Comparison of ENCODE assay signal across 8 cellular contexts in genomic region chr1:110012100-110012499, GRCh38. TPM values are rescaled to one million over a fixed set of nuclear protein-coding genes. Genes with fewer than 3 reads are reported as not detected.
DNase-seq lines count a peak whose midpoint lies in the region; ATAC-seq and TF ChIP-seq lines count a peak whose summit lies in the region.

No MANE protein-coding gene starts in this region.

- no peak for TF ChIP-seq CTCF in dorsolateral prefrontal cortex (IDR thresholded peaks at IDR 0.05 in 54 of 56, conservative IDR thresholded peaks at IDR 0.05 in 2 of 56; ENCODE audit: low read depth in 1 of 56, partially characterized antibody in 56 of 56)
- TF ChIP-seq CTCF in brain microvascular endothelial cell (IDR thresholded peaks at IDR 0.05; ENCODE audit: low read depth, low read length, missing control alignments) = no peak
- no peak for TF ChIP-seq CTCF in esophagus squamous epithelium (IDR thresholded peaks at IDR 0.05)

- 59 to 85% methylated on average over 4 of the region's 4 CpGs for WGBS in esophagus squamous epithelium, 2 donors

- intact Hi-C loops in dorsolateral prefrontal cortex (cut with DNase I) (no loop called here), esophagus squamous epithelium (cut with DNase I) (no loop called here)

- TF ChIP-seq POLR2A in esophagus squamous epithelium (IDR thresholded peaks at IDR 0.05) = no peak

- in situ Hi-C loops in brain microvascular endothelial cell (cut with HindIII; ENCODE audit: low pct_ligation_motif_present, low sequenced_read_pairs) = no loop called here

- H3K36me3 ChIP-seq in brain microvascular endothelial cell (replicated peaks) = peaks cover 60% of the 10 kb centered on the region
- peaks cover 95% of the 10 kb centered on the region for H3K36me3 ChIP-seq in MG63
- H3K36me3 ChIP-seq in esophagus squamous epithelium = peaks cover 23 to 84% (median 45%) of the 10 kb centered on the region in 3 donors

- no peak for DNase-seq in dorsolateral prefrontal cortex
- DNase-seq in brain microvascular endothelial cell = no peak
- no peak for DNase-seq in MG63
- DNase-seq in esophagus squamous epithelium (lab: John Stamatoyannopoulos, UW) = no peak
- no peak for DNase-seq in D341Med (ENCODE audit: low spot score)

- H3K27ac ChIP-seq in dorsolateral prefrontal cortex (peak overlapping the region in 45 of 59 donors; percentile 4 to 99 (median 61)), brain microvascular endothelial cell (no peak overlapping the region), esophagus squamous epithelium (no peak overlapping the region)

- ATAC-seq in GM18498 (IDR thresholded peaks at IDR 0.05; ENCODE audit: unreplicated experiment) = peak; percentile 69
- ATAC-seq in GM21360 (IDR thresholded peaks at IDR 0.05; ENCODE audit: unreplicated experiment) = peak; percentile 57
- ATAC-seq in HG03135 (IDR thresholded peaks at IDR 0.05; ENCODE audit: unreplicated experiment) = peak; percentile 72

- H3K4me3 ChIP-seq in dorsolateral prefrontal cortex (no peak overlapping the region), brain microvascular endothelial cell (ENCODE audit: low read depth, low read length) (no peak overlapping the region), MG63 (no peak overlapping the region), esophagus squamous epithelium (no peak overlapping the region)

- H3K4me1 ChIP-seq in esophagus squamous epithelium = peaks cover 0 to 5% (median 0%) of the 10 kb centered on the region in 3 donors

- H3K27me3 ChIP-seq in dorsolateral prefrontal cortex = no peaks in the 10 kb centered on the region
- H3K27me3 ChIP-seq in brain microvascular endothelial cell (replicated peaks) = no peaks in the 10 kb centered on the region
- H3K27me3 ChIP-seq in MG63 = no peaks in the 10 kb centered on the region
- no peaks in the 10 kb centered on the region for H3K27me3 ChIP-seq in esophagus squamous epithelium

- H3K9me3 ChIP-seq in MG63 (no peaks in the 10 kb centered on the region), esophagus squamous epithelium (no peaks in the 10 kb centered on the region)

RNA-seq across cellular contexts. Expression of gene STRIP1, which starts 22.3 kb away (rescaled TPM):
- 10 to 100 TPM; 45.9 to 78.9 (median 61.2) TPM for total RNA-seq in dorsolateral prefrontal cortex
- total RNA-seq in MG63 (2014; rRNA removed; shearing (Covaris generic); ENCODE audit: low replicate concordance) = 39.6 and 41.0 TPM in 2 replicates
- total RNA-seq in esophagus squamous epithelium = 10 to 100 TPM; 25.9 to 44.4 (median 34.8) TPM

RNA-seq across cellular contexts. Expression of gene AHCYL1, which starts 27.5 kb away (rescaled TPM):
- total RNA-seq in dorsolateral prefrontal cortex (100 to 1,000 TPM; 172 to 665 (median 292) TPM), esophagus squamous epithelium (10 to 100 TPM; 49.7 to 60.3 (median 53.0) TPM)
- 55.4 and 64.5 TPM in 2 replicates for total RNA-seq in MG63 (2014; rRNA removed; shearing (Covaris generic); ENCODE audit: low replicate concordance)

RNA-seq across cellular contexts. Expression of gene ALX3, which starts 58.4 kb away (rescaled TPM):
- total RNA-seq in dorsolateral prefrontal cortex = 1 to 10 TPM in 33 of 120 experiments, under 1 TPM in 66, not detected in 21; 0.25 to 5.1 (median 0.78) TPM
- total RNA-seq in MG63 (2014; rRNA removed; shearing (Covaris generic); ENCODE audit: low replicate concordance) = 11.3 and 14.9 TPM in 2 replicates
- total RNA-seq in esophagus squamous epithelium = under 1 TPM in 1 of 4 donors, not detected in 3; 0.57 TPM

Comparison
In these comparisons a context has a peak if more than half of its experiments do, and no peak if none do; other contexts are left out.
1. H3K27ac ChIP-seq: peak in dorsolateral prefrontal cortex (45 of 59); none in brain microvascular endothelial cell (single experiment) and esophagus squamous epithelium (0 of 4).
2. Peak in every context shown above with its lines, with median percentiles within 50 percentile points of each other: ATAC-seq.